21 cellular contexts compared by ENCODE assay signal in genomic region chr9:78858266-78858665, GRCh38.
DNase-seq lines count a peak whose midpoint lies in the region; ATAC-seq and TF ChIP-seq lines count a peak whose summit lies in the region.
"Had no signal": no experiment of that assay in that cellular context is flagged by ENCODE, and none has a peak within 500 bp of the region (broad histone marks: within the 10 kb centered on the region; RNA-seq: fewer than 3 reads in every experiment).

No MANE protein-coding gene starts in this region.

- H3K4me1 ChIP-seq in SK-N-SH (ENCODE audit: control insufficient read depth in 1 of 2, insufficient read depth in 2 of 2, low read depth in 1 of 2, low read length in 1 of 2) (peaks cover 8 to 18% of the 10 kb centered on the region in 2 experiments; a peak in 3 of 4 replicates), adipocyte (ENCODE audit: control insufficient read depth, insufficient read depth, low read length) (peaks cover 5% of the 10 kb centered on the region), mesendoderm (ENCODE audit: control insufficient read depth, low read depth, low read length) (no peaks in the 10 kb centered on the region)
- H3K4me1 ChIP-seq: BLaER1 treated with 17β-estradiol and CSF1 and Interleukin-3, amounts not matched to agents 10 nM and 100 nM; Caco-2 had no signal

- H3K36me3 ChIP-seq in SK-N-SH (replicated peaks in 1 of 2; ENCODE audit: control insufficient read depth in 1 of 2, insufficient read depth in 2 of 2, low read length in 1 of 2): no peaks in the 10 kb centered on the region
- H3K36me3 ChIP-seq in adipocyte (ENCODE audit: control insufficient read depth, insufficient read depth, low read length, severe bottlenecking): no peaks in the 10 kb centered on the region
- no peaks in the 10 kb centered on the region for H3K36me3 ChIP-seq in mesendoderm (ENCODE audit: control insufficient read depth, insufficient read depth, low read length)
- no peaks in the 10 kb centered on the region for H3K36me3 ChIP-seq in H7 (replicated peaks; ENCODE audit: control insufficient read depth, insufficient read depth, low read length)
- H3K36me3 ChIP-seq: BLaER1 treated with 17β-estradiol and CSF1 and Interleukin-3, amounts not matched to agents 10 nM and 100 nM had no signal

- H3K9me2 ChIP-seq in SK-N-SH: no peaks in the 10 kb centered on the region

- POLR2A ChIA-PET in SK-N-SH (lab: Yijun Ruan, JAX): no interaction called here

- CTCF ChIA-PET in SK-N-SH (lab: Yijun Ruan, JAX): interaction anchor here (0.9 to 1.0 kb wide), 3 partner anchors 19 to 37 kb away, joined by 3 to 5 read pairs (median 3); no protein-coding TSS in a partner anchor

- H3K27me3 ChIP-seq in SK-N-SH (ENCODE audit: insufficient read depth) (no peaks in the 10 kb centered on the region), adipocyte (replicated peaks; ENCODE audit: control insufficient read depth, insufficient read depth, low read length) (no peaks in the 10 kb centered on the region), mesendoderm (ENCODE audit: insufficient read depth, low read length, poor library complexity) (no peaks in the 10 kb centered on the region), H7 (ENCODE audit: control insufficient read depth, insufficient read depth, low read length) (no peaks in the 10 kb centered on the region)
- H3K27me3 ChIP-seq: BLaER1 treated with 17β-estradiol and CSF1 and Interleukin-3, amounts not matched to agents 10 nM and 100 nM had no signal

- peak; percentile 6 for DNase-seq in SK-N-SH
- peak; percentile 27 for DNase-seq in adipocyte (ENCODE audit: low read depth)
- DNase-seq in mesendoderm: peak; percentile 20
- DNase-seq in H7: no peak
- no peak for DNase-seq in DMS79 (lab: John Stamatoyannopoulos, UW)
- DNase-seq in activated naive CD4-positive, alpha-beta T cell treated with Interleukin-2 at 50 U/mL for 16 hours: no peak
- DNase-seq in NCI-H2171 (lab: John Stamatoyannopoulos, UW): no peak
- DNase-seq: Caco-2; CD4-positive, alpha-beta memory T cell; GDM1; KBM-7; NCI-H1092 treated with DMSO at 0.1 percent for 48 hours; NCI-H1930; NCI-H510A treated with DMSO at 0.1 percent for 48 hours; NCI-H774; NK-92 treated with Interleukin-12 subunit alpha and Interleukin-12 subunit beta, amount 100 ng/mL, for 24 hours had no signal

- no peak overlapping the region for H4K8ac ChIP-seq in mesendoderm (ENCODE audit: low read depth, low read length)

- 100% methylated on average over 1 of the region's 1 CpG for WGBS in SK-N-SH (ENCODE audit: low lambda C conversion rate)
- WGBS in mesendoderm (ENCODE audit: extremely low coverage, insufficient coverage, low lambda C conversion rate): no CpG with 5 or more reads among the region's 1 CpG

- H4K5ac ChIP-seq in mesendoderm (ENCODE audit: low read length): no peak overlapping the region

- H3K4me3 ChIP-seq in SK-N-SH (ENCODE audit: low read depth in 2 of 2, low read length in 1 of 2) (no peak overlapping the region), adipocyte (ENCODE audit: low read length) (no peak overlapping the region), mesendoderm (ENCODE audit: low read length) (no peak overlapping the region), H7 (ENCODE audit: insufficient read depth, low read depth, low read length) (no peak overlapping the region)
- H3K4me3 ChIP-seq: BLaER1 treated with 17β-estradiol and CSF1 and Interleukin-3, amounts not matched to agents 10 nM and 100 nM had no signal

- H3K4ac ChIP-seq in mesendoderm (ENCODE audit: low read depth, low read length): peak overlapping the region; percentile 8

- H4K20me1 ChIP-seq in SK-N-SH (ENCODE audit: insufficient read depth): no peaks in the 10 kb centered on the region
- H4K20me1 ChIP-seq: BLaER1 treated with 17β-estradiol and CSF1 and Interleukin-3, amounts not matched to agents 10 nM and 100 nM had no signal

- ATAC-seq in SK-N-SH treated with all-trans-retinoic acid at 6 μM for 48 hours: no peak
- ATAC-seq: HepG2 had no signal

- TF ChIP-seq RAD21 in SK-N-SH (IDR thresholded peaks at IDR 0.05; ENCODE audit: low read length): no peak

- no peak overlapping the region for H2BK15ac ChIP-seq in mesendoderm (replicated peaks; ENCODE audit: low read depth)

- H3K18ac ChIP-seq in mesendoderm (ENCODE audit: low read length): peak overlapping the region; percentile 8

- H3K9me3 ChIP-seq in SK-N-SH: no peaks in the 10 kb centered on the region
- H3K9me3 ChIP-seq in adipocyte (ENCODE audit: control insufficient read depth, low read length): no peaks in the 10 kb centered on the region
- H3K9me3 ChIP-seq: BLaER1 treated with 17β-estradiol and CSF1 and Interleukin-3, amounts not matched to agents 10 nM and 100 nM; Caco-2 had no signal

- no peak overlapping the region for H3K4me2 ChIP-seq in SK-N-SH
- no peak overlapping the region for H3K4me2 ChIP-seq in mesendoderm (ENCODE audit: low read length)
- H3K4me2 ChIP-seq: BLaER1 treated with 17β-estradiol and CSF1 and Interleukin-3, amounts not matched to agents 10 nM and 100 nM had no signal

- no peaks in the 10 kb centered on the region for H3F3A ChIP-seq in SK-N-SH (replicated peaks; ENCODE audit: insufficient read depth)

- TF ChIP-seq CTCF in SK-N-SH (IDR thresholded peaks at IDR 0.05): no peak

- no peaks in the 10 kb centered on the region for H3K79me1 ChIP-seq in mesendoderm (ENCODE audit: low read length)

- H3K27ac ChIP-seq in SK-N-SH (ENCODE audit: low read depth in 2 of 2, low read length in 1 of 2) (peak overlapping the region in 1 of 2 experiments; percentile 81; a peak in 1 of 4 replicates), mesendoderm (ENCODE audit: low read depth, low read length) (peak overlapping the region; percentile 57)
- H3K27ac ChIP-seq: 22Rv1; BLaER1 treated with 17β-estradiol and CSF1 and Interleukin-3, amounts not matched to agents 10 nM and 100 nM; HL-60 had no signal

- no peak overlapping the region for H2BK120ac ChIP-seq in mesendoderm (ENCODE audit: low read depth, low read length)

- H2AFZ ChIP-seq in SK-N-SH (ENCODE audit: low read depth): no peak overlapping the region

- peak overlapping the region; percentile 59 for H3K56ac ChIP-seq in mesendoderm (ENCODE audit: low read length)

- TF ChIP-seq EP300 in SK-N-SH (IDR thresholded peaks at IDR 0.05; ENCODE audit: borderline replicate concordance in 1 of 2, low read depth in 1 of 2, low read length in 1 of 2): no peak

- no peak overlapping the region for H3K9ac ChIP-seq in SK-N-SH
- no peak overlapping the region for H3K9ac ChIP-seq in adipocyte (ENCODE audit: low read length)
- H3K9ac ChIP-seq in mesendoderm (ENCODE audit: low read length): no peak overlapping the region
- H3K9ac ChIP-seq: BLaER1 treated with 17β-estradiol and CSF1 and Interleukin-3, amounts not matched to agents 10 nM and 100 nM had no signal

- no peaks in the 10 kb centered on the region for H3K79me2 ChIP-seq in SK-N-SH (ENCODE audit: insufficient read depth)
- no peaks in the 10 kb centered on the region for H3K79me2 ChIP-seq in mesendoderm (ENCODE audit: control insufficient read depth, insufficient read depth, low read length)

- H2BK5ac ChIP-seq in mesendoderm (ENCODE audit: low read length): no peak overlapping the region

- no peak overlapping the region for H2AK5ac ChIP-seq in mesendoderm (ENCODE audit: low read length)

- no peak overlapping the region for H3K23ac ChIP-seq in mesendoderm (ENCODE audit: low read length)

TF ChIP-seq in SK-N-SH, 30 proteins besides CTCF, POLR2A, EP300 and RAD21:
- TF ChIP-seq RCOR1 (IDR thresholded peaks at IDR 0.05; ENCODE audit: low read length): no peak
- no peak for TF ChIP-seq POLR2AphosphoS5 (IDR thresholded peaks at IDR 0.05; ENCODE audit: low read depth, low read length)
- no peak for TF ChIP-seq IRF3 (IDR thresholded peaks at IDR 0.05; ENCODE audit: low read depth, low read length)
TF ChIP-seq in SK-N-SH: peak in this region for 0.

TF ChIP-seq in SK-N-SH treated with all-trans-retinoic acid at 6 μM for 48 hours, 23 proteins besides CTCF, POLR2A, EP300 and RAD21:
- TF ChIP-seq ZFP30 (CRISPR knock-in tag; IDR thresholded peaks at IDR 0.05) (no peak), SNAI2 (CRISPR knock-in tag; IDR thresholded peaks at IDR 0.05) (no peak), ESRRG (CRISPR knock-in tag; IDR thresholded peaks at IDR 0.05) (no peak), TCF4 (CRISPR knock-in tag; IDR thresholded peaks at IDR 0.05; ENCODE audit: borderline replicate concordance) (no peak), ZFP3 (CRISPR knock-in tag; IDR thresholded peaks at IDR 0.05) (no peak), ARNTL (CRISPR knock-in tag; IDR thresholded peaks at IDR 0.05; ENCODE audit: borderline replicate concordance, low read depth) (no peak)

Comparison
In these comparisons a context has a peak if more than half of its experiments do, and no peak if none do; other contexts are left out.
1. DNase-seq: peak in SK-N-SH (single experiment), adipocyte (single experiment) and mesendoderm (single experiment); none in H7 (single experiment), DMS79 (single experiment), activated naive CD4-positive, alpha-beta T cell treated with Interleukin-2 at 50 U/mL for 16 hours (single experiment) and NCI-H2171 (single experiment).